In genomic region chr1:20883766-20884165, GRCh38 we compare ENCODE assay signal across 22 cellular contexts.
DNase-seq lines count a peak whose midpoint lies in the region; ATAC-seq and TF ChIP-seq lines count a peak whose summit lies in the region.
"Had no signal": no experiment of that assay in that cellular context is flagged by ENCODE, and none has a peak within 500 bp of the region (broad histone marks: within the 10 kb centered on the region; RNA-seq: fewer than 3 reads in every experiment).

No MANE protein-coding gene starts in this region.

- no peak overlapping the region; the same call in 1 of the 2 replicates for H3K23ac ChIP-seq in IMR-90 (ENCODE audit: low read depth, low read length)

- ATAC-seq in IMR-90 (ENCODE audit: low read depth) = no peak; the same call in 1 of the 2 replicates
- no peak for ATAC-seq in GM21390 (IDR thresholded peaks at IDR 0.05; ENCODE audit: unreplicated experiment)
- ATAC-seq: T-cell had no signal

- peak overlapping the region; percentile 64; the same call in 1 of the 2 replicates for H2BK20ac ChIP-seq in IMR-90 (ENCODE audit: low read depth, low read length)

- no TSS peak for BruUV-seq in Caco-2 (replicated peaks; lab: Mats Ljungman, UMichigan)
- BruUV-seq in IMR-90 (replicated peaks; lab: Mats Ljungman, UMichigan) = no TSS peak

- peak overlapping the region; percentile 80; the same call in 1 of the 2 replicates for H3K18ac ChIP-seq in IMR-90 (ENCODE audit: low read depth, low read length)

- WGBS in IMR-90 (ENCODE audit: extremely low coverage in 2 of 2, insufficient read length in 1 of 2), 2 experiments = 78% methylated on average over 2 of the region's 3 CpGs; no CpG with 5 or more reads in 1 of the 2 experiments
- WGBS in endodermal cell (ENCODE audit: insufficient coverage in 1 of 2, insufficient read length in 1 of 2), 2 experiments = 90 to 91% methylated on average over 3 of the region's 3 CpGs

- H3K56ac ChIP-seq in IMR-90 (ENCODE audit: extremely low read depth, insufficient read depth, low read length) = no peak overlapping the region

- H2AFZ ChIP-seq in IMR-90 (replicated peaks; ENCODE audit: low read length, poor library complexity) = no peak overlapping the region

- peak overlapping the region; percentile 2; the same call in 1 of the 2 replicates for H2AK5ac ChIP-seq in IMR-90 (ENCODE audit: low read depth, low read length)

- H3K4me1 ChIP-seq in Caco-2 (peaks cover 23% of the 10 kb centered on the region), IMR-90 (ENCODE audit: control insufficient read depth, insufficient read depth, low read length) (peaks cover 6% of the 10 kb centered on the region), endodermal cell (ENCODE audit: control insufficient read depth, insufficient read depth, low read length) (peaks cover 7% of the 10 kb centered on the region)
- H3K4me1 ChIP-seq: right atrium auricular region, uterus had no signal

- peak overlapping the region; percentile 48; the same call in 1 of the 2 replicates for H2BK120ac ChIP-seq in IMR-90 (ENCODE audit: low read depth, low read length)

- TF ChIP-seq CTCF in Caco-2 (IDR thresholded peaks at IDR 0.05; ENCODE audit: insufficient read depth in 1 of 2, low read depth in 1 of 2, low read length in 1 of 2, severe bottlenecking in 1 of 2, unreplicated experiment in 1 of 2) = no peak
- TF ChIP-seq CTCF in IMR-90 (conservative IDR thresholded peaks at IDR 0.05; ENCODE audit: low read depth, low read length) = no peak
- no peak for TF ChIP-seq CTCF in endodermal cell (conservative IDR thresholded peaks at IDR 0.05)
- TF ChIP-seq CTCF in mesothelial cell of epicardium (IDR thresholded peaks at IDR 0.05; ENCODE audit: unreplicated experiment) = no peak

- H3K79me1 ChIP-seq in IMR-90 (ENCODE audit: low read depth in 1 of 2, low read length in 2 of 2) = peaks cover 0 to 8% of the 10 kb centered on the region in 2 experiments; a peak in 2 of 4 replicates

- H3K36me3 Mint-ChIP-seq in Caco-2 (ENCODE audit: insufficient read depth, unreplicated experiment) = peaks cover 13% of the 10 kb centered on the region
- peaks cover 48% of the 10 kb centered on the region for H3K36me3 Mint-ChIP-seq in endodermal cell (ENCODE audit: low read depth)
- H3K36me3 Mint-ChIP-seq in mesothelial cell of epicardium = peaks cover 11% of the 10 kb centered on the region

- H4K5ac ChIP-seq in IMR-90 (ENCODE audit: low read depth, low read length) = peak overlapping the region; percentile 64; the same call in 1 of the 2 replicates

- no peak overlapping the region for H3K4me2 ChIP-seq in IMR-90 (ENCODE audit: low read depth, low read length)

- H4K8ac ChIP-seq in IMR-90 (ENCODE audit: low read depth in 2 of 2, low read length in 2 of 2) = peak overlapping the region in 1 of 2 experiments; percentile 31; a peak in 1 of 4 replicates

- no peaks in the 10 kb centered on the region for H3K27me3 ChIP-seq in Caco-2 (replicated peaks; ENCODE audit: control insufficient read depth, insufficient read depth, low read length)
- H3K27me3 ChIP-seq in IMR-90 (ENCODE audit: control insufficient read depth, insufficient read depth, low read length) = no peaks in the 10 kb centered on the region
- no peaks in the 10 kb centered on the region for H3K27me3 ChIP-seq in endodermal cell (ENCODE audit: control insufficient read depth, insufficient read depth, low read length, poor library complexity, severe bottlenecking)
- H3K27me3 ChIP-seq: right atrium auricular region, uterus had no signal

- POLR2A ChIA-PET in Caco-2 (lab: Charles Lee) (no interaction called here), IMR-90 (lab: Charles Lee; ENCODE audit: unreplicated experiment) (no interaction called here)

- H4K91ac ChIP-seq in IMR-90 (ENCODE audit: insufficient read depth, low read depth, low read length) = no peak overlapping the region

- H2BK5ac ChIP-seq in IMR-90 (ENCODE audit: low read depth, low read length, poor library complexity, severe bottlenecking) = peak overlapping the region; percentile 64

- peak overlapping the region; percentile 14 for H3K27ac Mint-ChIP-seq in Caco-2 (ENCODE audit: unreplicated experiment)
- H3K27ac Mint-ChIP-seq in endodermal cell = peak overlapping the region; percentile 17
- peak overlapping the region; percentile 90 for H3K27ac Mint-ChIP-seq in mesothelial cell of epicardium
- H3K27ac Mint-ChIP-seq: T-cell had no signal

- TF ChIP-seq RAD21 in IMR-90 (IDR thresholded peaks at IDR 0.05; ENCODE audit: low read length) = no peak

- H3K9me3 ChIP-seq in Caco-2 = no peaks in the 10 kb centered on the region
- H3K9me3 ChIP-seq in IMR-90 (ENCODE audit: control insufficient read depth, insufficient read depth, low read length) = no peaks in the 10 kb centered on the region
- H3K9me3 ChIP-seq in endodermal cell (ENCODE audit: control insufficient read depth, low read length) = no peaks in the 10 kb centered on the region
- H3K9me3 ChIP-seq: right atrium auricular region, uterus had no signal

- H3K27me3 Mint-ChIP-seq in Caco-2 (ENCODE audit: insufficient read depth, unreplicated experiment) (no peaks in the 10 kb centered on the region), endodermal cell (ENCODE audit: insufficient read depth) (no peaks in the 10 kb centered on the region), mesothelial cell of epicardium (ENCODE audit: low read depth) (no peaks in the 10 kb centered on the region)
- H3K27me3 Mint-ChIP-seq: T-cell had no signal

- intact Hi-C loops in Caco-2 (cut with micrococcal nuclease; ENCODE audit: unreplicated experiment) = no loop called here
- intact Hi-C loops in IMR-90 (cut with micrococcal nuclease) = no loop called here

- dilution Hi-C loops in IMR-90 (cut with HindIII; ENCODE audit: low sequenced_read_pairs, unreplicated experiment) = no loop called here

- no peaks in the 10 kb centered on the region for H4K20me1 ChIP-seq in IMR-90 (ENCODE audit: insufficient read depth, low read length)

- no peak overlapping the region for H3K4me3 Mint-ChIP-seq in Caco-2 (ENCODE audit: unreplicated experiment)
- H3K4me3 Mint-ChIP-seq in endodermal cell = no peak overlapping the region
- H3K4me3 Mint-ChIP-seq in mesothelial cell of epicardium = no peak overlapping the region
- H3K4me3 Mint-ChIP-seq: T-cell had no signal

- no peak overlapping the region for H2BK15ac ChIP-seq in IMR-90 (ENCODE audit: low read depth, low read length)

- H3K14ac ChIP-seq in IMR-90 (replicated peaks; ENCODE audit: low read depth, low read length) = no peak overlapping the region; the same call in 1 of the 2 replicates

- no peak overlapping the region for H2AK9ac ChIP-seq in IMR-90 (replicated peaks; ENCODE audit: low read depth, low read length, poor library complexity)

- no peaks in the 10 kb centered on the region for H3K36me3 ChIP-seq in Caco-2 (ENCODE audit: control insufficient read depth, insufficient read depth, low read length)
- H3K36me3 ChIP-seq in IMR-90 (ENCODE audit: control insufficient read depth, insufficient read depth, low read length) = peaks cover 13% of the 10 kb centered on the region
- H3K36me3 ChIP-seq in endodermal cell (ENCODE audit: control insufficient read depth, insufficient read depth, low read length) = peaks cover 24% of the 10 kb centered on the region
- H3K36me3 ChIP-seq: right atrium auricular region, uterus had no signal

- TF ChIP-seq POLR2A in IMR-90 (IDR thresholded peaks at IDR 0.05; ENCODE audit: low read depth, low read length) = no peak

- peak in 1 of 2 experiments; percentile 1 for DNase-seq in Caco-2
- DNase-seq in IMR-90 = peak; percentile 36
- no peak for DNase-seq in endodermal cell
- DNase-seq in mesothelial cell of epicardium (ENCODE audit: low spot score in 2 of 2, unreplicated experiment in 2 of 2) = no peak
- DNase-seq in GDM1 (lab: John Stamatoyannopoulos, UW) = no peak
- DNase-seq in NCI-H82 treated with DMSO at 0.1 percent for 48 hours (lab: John Stamatoyannopoulos, UW; ENCODE audit: unreplicated experiment) = no peak
- DNase-seq in GOT3 (lab: John Stamatoyannopoulos, UW) = no peak
- DNase-seq: ACHN; activated CD4-positive, alpha-beta T cell treated with anti-CD3 and anti-CD28 coated beads, Interleukin-2, amount 50 U/mL, for 4 hours; activated naive CD4-positive, alpha-beta T cell treated with Interleukin-2 at 50 U/mL for 16 hours; anterior cingulate cortex; C1 segment of cervical spinal cord; NCI-H187; NCI-H774; occipital lobe; SIG-M5; substantia nigra; T-cell; uterus had no signal

- H3K4ac ChIP-seq in IMR-90 (ENCODE audit: low read depth, low read length) = no peak overlapping the region; the same call in 1 of the 2 replicates

- H3K9me1 ChIP-seq in IMR-90 (ENCODE audit: insufficient read depth, low read length) = peaks cover 6% of the 10 kb centered on the region; the same call in 1 of the 2 replicates

- no peak overlapping the region for H3K27ac ChIP-seq in IMR-90 (ENCODE audit: insufficient read depth, low read length)
- H3K27ac ChIP-seq in endodermal cell (ENCODE audit: low read depth, low read length) = no peak overlapping the region
- H3K27ac ChIP-seq: right atrium auricular region, uterus had no signal

- CTCF ChIA-PET in Caco-2 (lab: Charles Lee) (no interaction called here), IMR-90 (lab: Yijun Ruan, JAX) (no interaction called here)

- H3K9me3 Mint-ChIP-seq in Caco-2 (ENCODE audit: unreplicated experiment) (no peaks in the 10 kb centered on the region), endodermal cell (no peaks in the 10 kb centered on the region), mesothelial cell of epicardium (no peaks in the 10 kb centered on the region)
- H3K9me3 Mint-ChIP-seq: T-cell had no signal

- in situ Hi-C loops in IMR-90 (cut with MboI; ENCODE audit: low sequenced_read_pairs) = no loop called here

- H3K4me1 Mint-ChIP-seq in Caco-2 (ENCODE audit: low read depth, unreplicated experiment) (peaks cover 14% of the 10 kb centered on the region), endodermal cell (peaks cover 5% of the 10 kb centered on the region), mesothelial cell of epicardium (peaks cover 19% of the 10 kb centered on the region)
- H3K4me1 Mint-ChIP-seq: T-cell had no signal

- H3K9ac ChIP-seq in IMR-90 (ENCODE audit: low read depth, low read length) (no peak overlapping the region), endodermal cell (ENCODE audit: extremely low read depth, low read length, poor library complexity, severe bottlenecking) (no peak overlapping the region)

- no peak overlapping the region for H3K4me3 ChIP-seq in Caco-2 (ENCODE audit: low read depth, low read length)
- no peak overlapping the region for H3K4me3 ChIP-seq in IMR-90 (ENCODE audit: insufficient read depth, low read depth, low read length)
- H3K4me3 ChIP-seq in endodermal cell (ENCODE audit: low read length) = peak overlapping the region; percentile 0
- H3K4me3 ChIP-seq: lung, right atrium auricular region, uterus had no signal

Comparison
In these comparisons a context has a peak if more than half of its experiments do, and no peak if none do; other contexts are left out.
1. H3K27ac Mint-ChIP-seq: peak in every context shown above with its lines; median percentile 90 in mesothelial cell of epicardium; 17 in endodermal cell; 14 in Caco-2.